8 cellular contexts compared by ENCODE assay signal in genomic region chr3:196431193-196432136, GRCh38. TPM values are rescaled to one million over a fixed set of nuclear protein-coding genes. Genes with fewer than 3 reads are reported as not detected.
A peak's percentile ranks its signal among the peaks of the same experiment; 100 is the strongest.
DNase-seq lines count a peak whose midpoint lies in the region; ATAC-seq and TF ChIP-seq lines count a peak whose summit lies in the region.

No MANE protein-coding gene starts in this region.

- peak; percentile 23 for ATAC-seq in HG02943 (IDR thresholded peaks at IDR 0.05; ENCODE audit: low read depth, unreplicated experiment)
- ATAC-seq in activated CD8-positive, alpha-beta memory T cell treated with anti-CD3 and anti-CD28 coated beads, Interleukin-2, amount 10 ng/mL, durations not matched to agents 7 days and 5 days: peak; percentile 24
- peak; percentile 45 for ATAC-seq in esophagus mucosa

- peak overlapping the region; percentile 95 for H2AFZ ChIP-seq in ACC112 (ENCODE audit: low read length, unreplicated experiment)

- H3K27me3 Mint-ChIP-seq in activated CD8-positive, alpha-beta memory T cell treated with anti-CD3 and anti-CD28 coated beads, Interleukin-2, amount 10 ng/mL, durations not matched to agents 7 days and 5 days: peaks cover 3% of the 10 kb centered on the region

- peak overlapping the region; percentile 96 for H3K9ac ChIP-seq in muscle layer of colon (ENCODE audit: low read length)

- H3K36me3 Mint-ChIP-seq in activated CD8-positive, alpha-beta memory T cell treated with anti-CD3 and anti-CD28 coated beads, Interleukin-2, amount 10 ng/mL, durations not matched to agents 7 days and 5 days: peaks cover 10% of the 10 kb centered on the region

- intact Hi-C loops in thyroid gland (cut with DNase I): no loop called here

- peak; percentile 69 for DNase-seq in GM13977 (ENCODE audit: low spot score)
- peak; percentile 53 for DNase-seq in NCI-H2227 (lab: John Stamatoyannopoulos, UW; ENCODE audit: unreplicated experiment)
- DNase-seq in activated CD8-positive, alpha-beta memory T cell treated with anti-CD3 and anti-CD28 coated beads, Interleukin-2, amount 10 ng/mL, durations not matched to agents 7 days and 5 days: peak; percentile 53
- DNase-seq in thyroid gland: peak; percentile 27 to 44

- peak overlapping the region; percentile 77 for H3K4me3 Mint-ChIP-seq in activated CD8-positive, alpha-beta memory T cell treated with anti-CD3 and anti-CD28 coated beads, Interleukin-2, amount 10 ng/mL, durations not matched to agents 7 days and 5 days

- TF ChIP-seq CTCF in GM13977 (IDR thresholded peaks at IDR 0.05; ENCODE audit: extremely low read depth, insufficient read depth, missing control alignments) (no peak), thyroid gland (IDR thresholded peaks at IDR 0.05) (no peak)

- H3K79me2 ChIP-seq in ACC112 (ENCODE audit: control insufficient read depth, insufficient read depth, low read length, unreplicated experiment): peaks cover 56% of the 10 kb centered on the region

- H3K9me3 Mint-ChIP-seq in activated CD8-positive, alpha-beta memory T cell treated with anti-CD3 and anti-CD28 coated beads, Interleukin-2, amount 10 ng/mL, durations not matched to agents 7 days and 5 days (ENCODE audit: low read depth): no peaks in the 10 kb centered on the region

- H3K4me3 ChIP-seq in ACC112 (ENCODE audit: low read depth, low read length) (peak overlapping the region; percentile 99), muscle layer of colon (ENCODE audit: low read depth in 1 of 2, low read length in 2 of 2) (peak overlapping the region; percentile 71 to 96), thyroid gland (replicated peaks in 1 of 3) (peak overlapping the region; percentile 87 to 97 (median 88))

- in situ Hi-C loops in GM13977 (cut with MboI; ENCODE audit: low pct_unique_long_range_greater_than_20kb, low sequenced_read_pairs, unreplicated experiment): no loop called here

- peaks cover 8% of the 10 kb centered on the region for H3K4me1 ChIP-seq in ACC112 (ENCODE audit: control insufficient read depth, insufficient read depth, low read length, unreplicated experiment)
- H3K4me1 ChIP-seq in muscle layer of colon (ENCODE audit: insufficient read depth, low read length): peaks cover 6% of the 10 kb centered on the region
- peaks cover 8 to 15% of the 10 kb centered on the region in 2 donors for H3K4me1 ChIP-seq in thyroid gland

- peak overlapping the region; percentile 97 for H3K27ac Mint-ChIP-seq in activated CD8-positive, alpha-beta memory T cell treated with anti-CD3 and anti-CD28 coated beads, Interleukin-2, amount 10 ng/mL, durations not matched to agents 7 days and 5 days

- peaks cover 15% of the 10 kb centered on the region for H3K4me1 Mint-ChIP-seq in activated CD8-positive, alpha-beta memory T cell treated with anti-CD3 and anti-CD28 coated beads, Interleukin-2, amount 10 ng/mL, durations not matched to agents 7 days and 5 days

- H3K27ac ChIP-seq in ACC112 (ENCODE audit: low read depth, low read length) (peak overlapping the region; percentile 66), muscle layer of colon (ENCODE audit: low read depth, low read length) (peak overlapping the region; percentile 59), thyroid gland (peak overlapping the region; percentile 93 to 95 (median 95))

- H3K9me3 ChIP-seq in muscle layer of colon (ENCODE audit: low read length): no peaks in the 10 kb centered on the region
- H3K9me3 ChIP-seq in thyroid gland: no peaks in the 10 kb centered on the region

- H3K36me3 ChIP-seq in ACC112 (ENCODE audit: insufficient read depth, low read length) (peaks cover 3% of the 10 kb centered on the region; the same call in 1 of the 2 replicates), muscle layer of colon (ENCODE audit: insufficient read depth, low read length) (peaks cover 7% of the 10 kb centered on the region), thyroid gland (no peaks in the 10 kb centered on the region)

- 1 to 2% methylated on average over 45 to 46 of the region's 49 CpGs for WGBS in thyroid gland, 2 donors

- CTCF ChIA-PET in activated CD8-positive, alpha-beta memory T cell treated with anti-CD3 and anti-CD28 coated beads, Interleukin-2, amount 10 ng/mL, durations not matched to agents 7 days and 5 days (lab: Charles Lee): interaction anchor here (0.8 to 1.9 kb wide), 3 partner anchors 8 to 111 kb away, joined by 3 to 4 read pairs (median 3); no protein-coding TSS in a partner anchor

- TF ChIP-seq POLR2A in thyroid gland (IDR thresholded peaks at IDR 0.05): peak in 1 of 2 donors; percentile 74

- H3K27me3 ChIP-seq in ACC112 (ENCODE audit: insufficient read depth, low read length) (no peaks in the 10 kb centered on the region), muscle layer of colon (ENCODE audit: control insufficient read depth in 1 of 2, insufficient read depth in 2 of 2, low read length in 2 of 2) (no peaks in the 10 kb centered on the region), thyroid gland (no peaks in the 10 kb centered on the region)

RNA-seq across cellular contexts. Expression of gene UBXN7, which starts 0.8 kb away (rescaled TPM):
- total RNA-seq in activated CD8-positive, alpha-beta memory T cell treated with anti-CD3 and anti-CD28 coated beads, Interleukin-2, amount 10 ng/mL, durations not matched to agents 7 days and 5 days: 10 to 100 TPM; 50.7 to 60.8 TPM
- 31.9 TPM for total RNA-seq in esophagus mucosa
- total RNA-seq in thyroid gland: 10 to 100 TPM; 16.8 to 38.4 (median 23.2) TPM

Comparison
In these comparisons a context has a peak if more than half of its experiments do, and no peak if none do; other contexts are left out.
1. Peak in every context shown above with its lines: DNase-seq, ATAC-seq, H3K4me3 ChIP-seq and H3K27ac ChIP-seq.